ENCODE assay signal across 1 cellular context in genomic region chr1:27539901-27540861, GRCh38.
TF ChIP-seq lines count a peak whose summit lies in the region.

No MANE protein-coding gene starts in this region.

TF ChIP-seq in WTC11, 78 proteins besides CTCF, POLR2A, EP300 and RAD21 (continued from another document):
- no peak for TF ChIP-seq ZNF263 (CRISPR knock-in tag; IDR thresholded peaks at IDR 0.05; ENCODE audit: low read depth)
